Comparison of ENCODE assay signal across 15 cellular contexts in the genomic region with DNA sequence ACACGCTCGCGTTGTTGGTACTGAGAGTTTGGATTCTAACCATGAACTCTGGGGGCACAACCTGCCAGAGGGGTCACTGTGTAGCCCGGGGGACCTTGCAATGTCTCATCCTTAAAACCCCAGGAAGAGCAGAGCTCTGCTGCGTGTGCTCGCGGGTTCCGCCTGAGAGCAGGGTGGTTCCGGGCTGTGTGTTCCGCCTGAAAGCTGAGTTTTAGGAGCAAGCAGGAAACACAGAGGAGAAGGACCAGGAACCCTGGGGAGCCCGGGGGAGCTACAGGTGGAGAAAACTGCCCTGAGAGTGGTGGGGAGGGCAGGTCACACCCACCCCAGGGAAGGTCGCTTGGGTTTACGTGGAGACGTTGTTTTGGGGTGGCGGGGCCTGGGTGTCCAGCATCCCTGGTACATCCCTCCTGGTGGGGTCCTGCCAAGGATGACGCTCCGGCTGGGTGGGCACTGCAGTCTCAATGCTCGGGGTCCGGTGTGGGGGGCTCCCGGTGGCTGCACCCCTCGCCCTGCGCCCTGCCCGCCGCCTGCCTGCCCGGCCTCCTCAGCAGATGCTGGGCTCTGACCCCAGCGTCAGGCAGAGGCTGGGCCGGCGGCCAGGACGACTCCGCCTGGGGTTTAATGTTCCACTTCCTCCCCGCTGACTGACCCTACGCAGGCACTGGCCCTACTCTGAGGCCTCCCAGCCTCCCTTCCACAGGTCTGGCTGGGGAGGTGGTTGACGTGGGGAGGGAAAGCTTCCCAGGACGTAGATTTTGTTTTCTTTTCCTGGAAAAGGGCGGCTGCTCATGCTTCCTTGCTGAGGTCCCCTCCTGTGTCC. TPM values are rescaled to one million over a fixed set of nuclear protein-coding genes. Genes with fewer than 3 reads are reported as not detected.
A peak's percentile ranks its signal among the peaks of the same experiment; 100 is the strongest.
DNase-seq lines count a peak whose midpoint lies in the region; ATAC-seq and TF ChIP-seq lines count a peak whose summit lies in the region.
"Had no signal": no experiment of that assay in that cellular context is flagged by ENCODE, and none has a peak within 500 bp of the region (broad histone marks: within the 10 kb centered on the region; RNA-seq: fewer than 3 reads in every experiment).

No MANE protein-coding gene starts in this region.

- 0 out of 2 replicates have a peak, but pooled peaks have one; percentile 0 for TF ChIP-seq CTCF in VCaP (conservative IDR thresholded peaks at IDR 0.05)

- ATAC-seq in left ventricle myocardium superior (peak; percentile 67), HG03378 (IDR thresholded peaks at IDR 0.05; ENCODE audit: unreplicated experiment) (no peak)

- peaks cover 0 to 37% (median 0%) of the 10 kb centered on the region in 11 experiments; a peak in 11 of 22 replicates for H3K27me3 ChIP-seq in BLaER1 treated with 17β-estradiol and CSF1 and Interleukin-3, amounts not matched to agents 10 nM and 100 nM
- peaks cover 0 to 22% (median 17%) of the 10 kb centered on the region in 3 experiments for H3K27me3 ChIP-seq in neuronal stem cell (ENCODE audit: control insufficient read depth in 3 of 3, insufficient read depth in 3 of 3, low read depth in 1 of 3, low read length in 3 of 3)
- H3K27me3 ChIP-seq in CD4-positive, alpha-beta memory T cell (ENCODE audit: insufficient read depth, low read length): no peaks in the 10 kb centered on the region

- H3K36me3 ChIP-seq in BLaER1 treated with 17β-estradiol and CSF1 and Interleukin-3, amounts not matched to agents 10 nM and 100 nM: no peaks in the 10 kb centered on the region
- no peaks in the 10 kb centered on the region for H3K36me3 ChIP-seq in neuronal stem cell (replicated peaks in 1 of 2; ENCODE audit: control insufficient read depth in 2 of 2, insufficient read depth in 2 of 2, low read length in 2 of 2)
- H3K36me3 ChIP-seq in CD4-positive, alpha-beta memory T cell (ENCODE audit: insufficient read depth, low read length): no peaks in the 10 kb centered on the region
- H3K36me3 ChIP-seq: lower lobe of right lung had no signal

- H3K36me3 Mint-ChIP-seq in CD4-positive, alpha-beta memory T cell: no peaks in the 10 kb centered on the region

- CTCF ChIA-PET in CD4-positive, alpha-beta memory T cell (lab: Charles Lee; ENCODE audit: partially characterized antibody): no interaction called here

- no peaks in the 10 kb centered on the region for H3K27me3 Mint-ChIP-seq in CD4-positive, alpha-beta memory T cell

- peaks cover 2% of the 10 kb centered on the region for H3K79me1 ChIP-seq in neuronal stem cell (ENCODE audit: low read depth, low read length)

- POLR2A ChIA-PET in CD4-positive, alpha-beta memory T cell (lab: Charles Lee; ENCODE audit: partially characterized antibody): no interaction called here

- H2AK5ac ChIP-seq in neuronal stem cell (ENCODE audit: low read depth, low read length): peak overlapping the region; percentile 32

- DNase-seq in left ventricle myocardium superior (peak; percentile 56), neuronal stem cell (ENCODE audit: low spot score) (no peak), RKO (ENCODE audit: low spot score) (no peak)
- no peak for DNase-seq in CD4-positive, alpha-beta memory T cell
- no peak for DNase-seq in stimulated activated CD4-positive, alpha-beta T cell treated with anti-CD3 and anti-CD28 coated beads, Interleukin-4, amount 100 ng/mL, for 24 hours
- DNase-seq: activated CD4-positive, alpha-beta T cell treated with anti-CD3 and anti-CD28 coated beads for 48 hours; DND-41; H9; head of caudate nucleus had no signal

- H3K4ac ChIP-seq in neuronal stem cell (ENCODE audit: low read length): no peak overlapping the region

- no peak overlapping the region for H4K8ac ChIP-seq in neuronal stem cell (ENCODE audit: low read depth, low read length)

- H3K9me3 ChIP-seq in BLaER1 treated with 17β-estradiol and CSF1 and Interleukin-3, amounts not matched to agents 10 nM and 100 nM (replicated peaks in 1 of 11): no peaks in the 10 kb centered on the region
- no peaks in the 10 kb centered on the region for H3K9me3 ChIP-seq in neuronal stem cell (replicated peaks in 1 of 2; ENCODE audit: control insufficient read depth in 2 of 2, insufficient read depth in 1 of 2, low read depth in 1 of 2, low read length in 2 of 2)
- no peaks in the 10 kb centered on the region for H3K9me3 ChIP-seq in CD4-positive, alpha-beta memory T cell (ENCODE audit: control insufficient read depth in 1 of 2, low read length in 2 of 2)
- H3K9me3 ChIP-seq: lower lobe of right lung had no signal

- intact Hi-C loops in left ventricle myocardium superior (cut with micrococcal nuclease): no loop called here
- intact Hi-C loops in CD4-positive, alpha-beta memory T cell (cut with micrococcal nuclease): no loop called here

- H3K4me3 Mint-ChIP-seq in CD4-positive, alpha-beta memory T cell: no peak overlapping the region
- H3K4me3 Mint-ChIP-seq: H9 had no signal

- H2BK12ac ChIP-seq in neuronal stem cell (ENCODE audit: low read length): peak overlapping the region; percentile 58

- H2AFZ ChIP-seq in neuronal stem cell (ENCODE audit: low read length): peak overlapping the region; percentile 22

- no peak overlapping the region for H2BK5ac ChIP-seq in neuronal stem cell (ENCODE audit: low read length)

- H3K14ac ChIP-seq in neuronal stem cell (ENCODE audit: low read length): peak overlapping the region; percentile 21

- H3K4me2 ChIP-seq in BLaER1 treated with 17β-estradiol and CSF1 and Interleukin-3, amounts not matched to agents 10 nM and 100 nM: peak overlapping the region; percentile 19 to 92 (median 73); a peak in 21 of 22 replicates
- no peak overlapping the region for H3K4me2 ChIP-seq in neuronal stem cell (ENCODE audit: insufficient read depth, low read length, poor library complexity, severe bottlenecking)

- peak overlapping the region in 3 of 11 experiments; percentile 9 to 29 (median 17); a peak in 1 of 22 replicates for H3K27ac ChIP-seq in BLaER1 treated with 17β-estradiol and CSF1 and Interleukin-3, amounts not matched to agents 10 nM and 100 nM
- H3K27ac ChIP-seq in VCaP: peak overlapping the region; percentile 66
- no peak overlapping the region for H3K27ac ChIP-seq in neuronal stem cell (replicated peaks; ENCODE audit: low read length)
- no peak overlapping the region for H3K27ac ChIP-seq in CD4-positive, alpha-beta memory T cell (ENCODE audit: low read depth, low read length)
- H3K27ac ChIP-seq: lower lobe of right lung had no signal

- H3K23ac ChIP-seq in neuronal stem cell (ENCODE audit: low read depth, low read length, poor library complexity): peak overlapping the region; percentile 73

- peaks cover 0 to 32% (median 0%) of the 10 kb centered on the region in 11 experiments; a peak in 4 of 22 replicates for H4K20me1 ChIP-seq in BLaER1 treated with 17β-estradiol and CSF1 and Interleukin-3, amounts not matched to agents 10 nM and 100 nM

- H3K18ac ChIP-seq in neuronal stem cell (ENCODE audit: low read length): peak overlapping the region; percentile 17

- H3K4me1 ChIP-seq in BLaER1 treated with 17β-estradiol and CSF1 and Interleukin-3, amounts not matched to agents 10 nM and 100 nM: peaks cover 12 to 61% (median 55%) of the 10 kb centered on the region in 10 experiments
- no peaks in the 10 kb centered on the region for H3K4me1 ChIP-seq in neuronal stem cell (ENCODE audit: control insufficient read depth in 2 of 2, insufficient read depth in 1 of 2, low read depth in 1 of 2, low read length in 2 of 2)
- H3K4me1 ChIP-seq in CD4-positive, alpha-beta memory T cell (ENCODE audit: insufficient read depth, low read length): peaks cover 20% of the 10 kb centered on the region

- no peak overlapping the region for H2BK15ac ChIP-seq in neuronal stem cell (ENCODE audit: low read length)

- H3K4me3 ChIP-seq in BLaER1 treated with 17β-estradiol and CSF1 and Interleukin-3, amounts not matched to agents 10 nM and 100 nM: peak overlapping the region in 1 of 10 experiments; percentile 5; a peak in 2 of 20 replicates
- no peak overlapping the region for H3K4me3 ChIP-seq in neuronal stem cell (ENCODE audit: low read length in 2 of 2)
- no peak overlapping the region for H3K4me3 ChIP-seq in CD4-positive, alpha-beta memory T cell (ENCODE audit: low read length in 2 of 2)
- H3K4me3 ChIP-seq: lower lobe of right lung had no signal

- no peaks in the 10 kb centered on the region for H3K9me3 Mint-ChIP-seq in CD4-positive, alpha-beta memory T cell
- H3K9me3 Mint-ChIP-seq: H9 had no signal

- H3K9ac ChIP-seq in BLaER1 treated with 17β-estradiol and CSF1 and Interleukin-3, amounts not matched to agents 10 nM and 100 nM: peak overlapping the region in 3 of 11 experiments; percentile 16 to 51 (median 19); a peak in 3 of 22 replicates
- no peak overlapping the region for H3K9ac ChIP-seq in neuronal stem cell (ENCODE audit: low read depth, low read length, poor library complexity)

- no peak overlapping the region for H4K91ac ChIP-seq in neuronal stem cell (ENCODE audit: low read depth, low read length, poor library complexity)

- no peak overlapping the region for H3K27ac Mint-ChIP-seq in CD4-positive, alpha-beta memory T cell
- H3K27ac Mint-ChIP-seq: H9 had no signal

- no CpG with 5 or more reads among the region's 35 CpGs for WGBS in neuronal stem cell (ENCODE audit: extremely low coverage in 2 of 2, insufficient read length in 2 of 2, insufficient replicate concordance in 1 of 2), 2 donors

- no peak overlapping the region for H2BK120ac ChIP-seq in neuronal stem cell (ENCODE audit: low read depth, low read length)

- H3K4me1 Mint-ChIP-seq in CD4-positive, alpha-beta memory T cell: peaks cover 4 to 24% (median 9%) of the 10 kb centered on the region in 4 donors

RNA-seq across cellular contexts. Expression of gene C1orf159, which starts 17.2 kb away (rescaled TPM):
- total RNA-seq in left ventricle myocardium superior: 4.0 TPM
- polyA plus RNA-seq in neuronal stem cell (2013, experiment 1 of 2): 12.3 TPM
- polyA plus RNA-seq in neuronal stem cell (2013, experiment 2 of 2): 11.7 TPM
- 10 to 100 TPM; 15.0 to 15.1 TPM for total RNA-seq in CD4-positive, alpha-beta memory T cell
- polyA plus RNA-seq in CD4-positive, alpha-beta memory T cell: 1 to 10 TPM; 3.8 to 7.9 TPM

RNA-seq across cellular contexts. Expression of gene TTLL10, which starts 40.5 kb away (rescaled TPM):
- not detected for total RNA-seq in left ventricle myocardium superior
- 1.3 TPM for polyA plus RNA-seq in neuronal stem cell (2013, experiment 1 of 2)
- polyA plus RNA-seq in neuronal stem cell (2013, experiment 2 of 2): 1.3 TPM
- total RNA-seq in CD4-positive, alpha-beta memory T cell: not detected
- under 1 TPM; 0.27 to 0.45 TPM for polyA plus RNA-seq in CD4-positive, alpha-beta memory T cell
- total RNA-seq: astrocyte, osteocyte had no signal

RNA-seq across cellular contexts. Expression of gene RNF223, which starts 59.0 kb away (rescaled TPM):
- total RNA-seq in left ventricle myocardium superior: not detected
- 0.03 TPM for polyA plus RNA-seq in neuronal stem cell (2013, experiment 1 of 2)
- 0.01 TPM for polyA plus RNA-seq in neuronal stem cell (2013, experiment 2 of 2)
- not detected for total RNA-seq in CD4-positive, alpha-beta memory T cell
- not detected for polyA plus RNA-seq in CD4-positive, alpha-beta memory T cell
- total RNA-seq: H9, osteocyte had no signal
